22 cellular contexts compared by ENCODE assay signal in genomic region chr10:95335933-95336699, GRCh38. TPM values are rescaled to one million over a fixed set of nuclear protein-coding genes. Genes with fewer than 3 reads are reported as not detected.
DNase-seq lines count a peak whose midpoint lies in the region; ATAC-seq and TF ChIP-seq lines count a peak whose summit lies in the region.
"Had no signal": no experiment of that assay in that cellular context is flagged by ENCODE, and none has a peak within 500 bp of the region (broad histone marks: within the 10 kb centered on the region; RNA-seq: fewer than 3 reads in every experiment).

No MANE protein-coding gene starts in this region.

- no peaks in the 10 kb centered on the region for H3K9me3 Mint-ChIP-seq in neural crest cell
- H3K9me3 Mint-ChIP-seq: CD14-positive monocyte; effector memory CD8-positive, alpha-beta T cell; neural progenitor cell had no signal

- no peaks in the 10 kb centered on the region for H3K27me3 ChIP-seq in ascending aorta
- no peaks in the 10 kb centered on the region for H3K27me3 ChIP-seq in cardiac muscle cell
- H3K27me3 ChIP-seq in thoracic aorta (replicated peaks; ENCODE audit: insufficient read depth) = no peaks in the 10 kb centered on the region
- H3K27me3 ChIP-seq: neural progenitor cell, SJCRH30 had no signal

- no peak for DNase-seq in ascending aorta (ENCODE audit: low spot score in 2 of 2)
- no peak for DNase-seq in cardiac muscle cell (ENCODE audit: low read depth in 1 of 2, low spot score in 1 of 2)
- DNase-seq in neural crest cell (ENCODE audit: low read depth, low spot score) = no peak
- DNase-seq in thoracic aorta (ENCODE audit: low spot score) = no peak
- DNase-seq in cerebellar cortex (ENCODE audit: low spot score) = no peak
- DNase-seq in activated gamma-delta T cell (lab: John Stamatoyannopoulos, UW) = no peak
- DNase-seq in inferior parietal cortex (ENCODE audit: extremely low spot score) = no peak
- DNase-seq: activated CD4-positive, alpha-beta T cell treated with anti-CD3 and anti-CD28 coated beads for 48 hours; activated CD8-positive, alpha-beta memory T cell treated with anti-CD3 and anti-CD28 coated beads, Interleukin-2, amount 10 ng/mL, durations not matched to agents 7 days and 5 days; effector memory CD8-positive, alpha-beta T cell; left cardiac atrium; NCI-H1092 treated with DMSO at 0.1 percent for 48 hours; NCI-H2029 treated with DMSO at 0.1 percent for 48 hours; NCI-H510A; retina; SJCRH30; stimulated activated CD4-positive, alpha-beta T cell treated with anti-CD3 and anti-CD28 coated beads, Interleukin-15, amount 100 ng/mL, for 24 hours; T-helper 1 cell had no signal

- peaks cover 1% of the 10 kb centered on the region for H3K4me1 Mint-ChIP-seq in neural crest cell
- H3K4me1 Mint-ChIP-seq: activated CD8-positive, alpha-beta memory T cell treated with anti-CD3 and anti-CD28 coated beads, Interleukin-2, amount 10 ng/mL, durations not matched to agents 7 days and 5 days; CD14-positive monocyte had no signal

- H3K4me3 Mint-ChIP-seq in neural crest cell = no peak overlapping the region
- H3K4me3 Mint-ChIP-seq: activated CD8-positive, alpha-beta memory T cell treated with anti-CD3 and anti-CD28 coated beads, Interleukin-2, amount 10 ng/mL, durations not matched to agents 7 days and 5 days; activated naive CD8-positive, alpha-beta T cell; CD14-positive monocyte; effector memory CD8-positive, alpha-beta T cell; neural progenitor cell had no signal

- no peaks in the 10 kb centered on the region for H3K9me3 ChIP-seq in ascending aorta
- H3K9me3 ChIP-seq in cardiac muscle cell (ENCODE audit: low read depth) = no peaks in the 10 kb centered on the region
- H3K9me3 ChIP-seq in thoracic aorta = no peaks in the 10 kb centered on the region
- H3K9me3 ChIP-seq: SJCRH30 had no signal

- H3K4me3 ChIP-seq in ascending aorta (no peak overlapping the region), cardiac muscle cell (no peak overlapping the region), thoracic aorta (no peak overlapping the region)
- H3K4me3 ChIP-seq: neural progenitor cell, SJCRH30 had no signal

- H3K27ac Mint-ChIP-seq in neural crest cell (ENCODE audit: unreplicated experiment) = peak overlapping the region; percentile 67
- H3K27ac Mint-ChIP-seq: activated CD8-positive, alpha-beta memory T cell treated with anti-CD3 and anti-CD28 coated beads, Interleukin-2, amount 10 ng/mL, durations not matched to agents 7 days and 5 days; activated naive CD8-positive, alpha-beta T cell; effector memory CD8-positive, alpha-beta T cell had no signal

- H3K27me3 Mint-ChIP-seq in neural crest cell (ENCODE audit: low read depth) = no peaks in the 10 kb centered on the region
- H3K27me3 Mint-ChIP-seq: activated naive CD8-positive, alpha-beta T cell; effector memory CD8-positive, alpha-beta T cell had no signal

- ATAC-seq in thoracic aorta (ENCODE audit: insufficient number of reproducible peaks, low FRiP score, low read depth) (no peak), GM21381 (IDR thresholded peaks at IDR 0.05; ENCODE audit: unreplicated experiment) (no peak)
- ATAC-seq: activated CD8-positive, alpha-beta memory T cell treated with anti-CD3 and anti-CD28 coated beads, Interleukin-2, amount 10 ng/mL, durations not matched to agents 7 days and 5 days; effector memory CD8-positive, alpha-beta T cell had no signal

- intact Hi-C loops in ascending aorta (cut with DNase I) = loop anchor here (5.0 kb wide), 1 partner anchor 89 kb away; no protein-coding TSS in a partner anchor

- H3K27ac ChIP-seq in ascending aorta (peak overlapping the region; percentile 96 to 97), cardiac muscle cell (peak overlapping the region; percentile 21), thoracic aorta (peak overlapping the region; percentile 97)
- H3K27ac ChIP-seq: neural progenitor cell, SJCRH30 had no signal

- H3K36me3 ChIP-seq in ascending aorta = peaks cover 81 to 92% of the 10 kb centered on the region in 2 donors
- H3K36me3 ChIP-seq in cardiac muscle cell = no peaks in the 10 kb centered on the region
- peaks cover 86% of the 10 kb centered on the region for H3K36me3 ChIP-seq in thoracic aorta
- H3K36me3 ChIP-seq: neural progenitor cell, SJCRH30 had no signal

- peaks cover 28 to 55% of the 10 kb centered on the region in 2 donors for H3K4me1 ChIP-seq in ascending aorta
- peaks cover 10% of the 10 kb centered on the region for H3K4me1 ChIP-seq in cardiac muscle cell (ENCODE audit: low read depth)
- H3K4me1 ChIP-seq in thoracic aorta (ENCODE audit: control insufficient read depth in 1 of 2, low read depth in 2 of 2) = peaks cover 33 to 87% of the 10 kb centered on the region in 2 donors
- H3K4me1 ChIP-seq: SJCRH30 had no signal

- TF ChIP-seq CTCF in ascending aorta (IDR thresholded peaks at IDR 0.05) (no peak), cardiac muscle cell (IDR thresholded peaks at IDR 0.05; ENCODE audit: low read depth, low read length) (no peak), neural crest cell (conservative IDR thresholded peaks at IDR 0.05) (no peak), thoracic aorta (IDR thresholded peaks at IDR 0.05) (no peak)

- H3K36me3 Mint-ChIP-seq in neural crest cell (ENCODE audit: low read depth) = no peaks in the 10 kb centered on the region
- H3K36me3 Mint-ChIP-seq: activated CD8-positive, alpha-beta memory T cell treated with anti-CD3 and anti-CD28 coated beads, Interleukin-2, amount 10 ng/mL, durations not matched to agents 7 days and 5 days; activated naive CD8-positive, alpha-beta T cell; CD14-positive monocyte; neural progenitor cell had no signal

RNA-seq across cellular contexts. Expression of gene PDLIM1, which starts 45.3 kb away (rescaled TPM):
- total RNA-seq in ascending aorta (191 TPM), cardiac muscle cell (75.7 and 96.3 TPM in 2 replicates), neural crest cell (20.9 and 26.2 TPM in 2 replicates), thoracic aorta (100 to 1,000 TPM; 109 to 140 TPM)
- polyA plus RNA-seq in cardiac muscle cell = 286 and 335 TPM in 2 replicates

Comparison
In these comparisons a context has a peak if more than half of its experiments do, and no peak if none do; other contexts are left out.
1. H3K27ac ChIP-seq: peak in every context shown above with its lines; median percentile 97 in thoracic aorta; 96 in ascending aorta; 21 in cardiac muscle cell.